Comparison of ENCODE assay signal across 1 cellular context in the genomic region with DNA sequence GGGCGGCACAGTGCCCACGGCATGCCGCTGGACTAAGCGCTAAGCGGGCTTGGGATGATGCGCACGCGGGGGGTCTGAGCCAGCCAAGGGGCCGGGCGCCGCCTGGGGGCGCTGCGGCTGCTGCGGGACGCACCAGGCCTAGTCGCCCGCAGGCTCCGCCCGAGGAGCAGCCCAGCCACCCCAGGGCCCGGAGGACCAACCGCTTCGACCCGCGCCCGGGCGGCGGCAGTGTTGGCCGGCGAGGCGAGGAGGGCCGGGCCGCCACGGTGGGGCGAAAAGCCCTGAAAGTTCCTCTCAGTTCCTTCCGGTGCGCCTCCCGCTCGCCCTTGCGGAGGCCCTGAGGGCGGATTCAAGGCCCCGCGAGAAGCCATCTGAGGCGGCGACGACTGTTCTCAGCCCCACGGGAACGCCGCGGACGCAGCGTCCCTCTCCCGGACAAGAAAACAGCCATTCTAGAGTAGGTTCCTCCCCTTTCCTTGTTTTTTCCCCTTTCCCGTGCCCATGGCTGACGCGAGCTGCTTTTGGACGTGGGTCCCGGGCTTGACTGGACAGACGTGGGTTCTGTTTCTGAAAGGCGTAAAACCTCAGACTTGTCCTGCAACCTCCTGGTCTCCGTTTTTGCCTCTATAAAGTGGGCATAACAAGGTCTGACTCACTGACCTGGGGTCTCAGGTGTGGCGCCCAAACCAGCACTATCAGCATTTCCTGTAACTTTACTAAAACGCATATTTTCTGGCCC.
A peak's percentile ranks its signal among the peaks of the same experiment; 100 is the strongest.
TF ChIP-seq lines count a peak whose summit lies in the region.

A gene with protein sequence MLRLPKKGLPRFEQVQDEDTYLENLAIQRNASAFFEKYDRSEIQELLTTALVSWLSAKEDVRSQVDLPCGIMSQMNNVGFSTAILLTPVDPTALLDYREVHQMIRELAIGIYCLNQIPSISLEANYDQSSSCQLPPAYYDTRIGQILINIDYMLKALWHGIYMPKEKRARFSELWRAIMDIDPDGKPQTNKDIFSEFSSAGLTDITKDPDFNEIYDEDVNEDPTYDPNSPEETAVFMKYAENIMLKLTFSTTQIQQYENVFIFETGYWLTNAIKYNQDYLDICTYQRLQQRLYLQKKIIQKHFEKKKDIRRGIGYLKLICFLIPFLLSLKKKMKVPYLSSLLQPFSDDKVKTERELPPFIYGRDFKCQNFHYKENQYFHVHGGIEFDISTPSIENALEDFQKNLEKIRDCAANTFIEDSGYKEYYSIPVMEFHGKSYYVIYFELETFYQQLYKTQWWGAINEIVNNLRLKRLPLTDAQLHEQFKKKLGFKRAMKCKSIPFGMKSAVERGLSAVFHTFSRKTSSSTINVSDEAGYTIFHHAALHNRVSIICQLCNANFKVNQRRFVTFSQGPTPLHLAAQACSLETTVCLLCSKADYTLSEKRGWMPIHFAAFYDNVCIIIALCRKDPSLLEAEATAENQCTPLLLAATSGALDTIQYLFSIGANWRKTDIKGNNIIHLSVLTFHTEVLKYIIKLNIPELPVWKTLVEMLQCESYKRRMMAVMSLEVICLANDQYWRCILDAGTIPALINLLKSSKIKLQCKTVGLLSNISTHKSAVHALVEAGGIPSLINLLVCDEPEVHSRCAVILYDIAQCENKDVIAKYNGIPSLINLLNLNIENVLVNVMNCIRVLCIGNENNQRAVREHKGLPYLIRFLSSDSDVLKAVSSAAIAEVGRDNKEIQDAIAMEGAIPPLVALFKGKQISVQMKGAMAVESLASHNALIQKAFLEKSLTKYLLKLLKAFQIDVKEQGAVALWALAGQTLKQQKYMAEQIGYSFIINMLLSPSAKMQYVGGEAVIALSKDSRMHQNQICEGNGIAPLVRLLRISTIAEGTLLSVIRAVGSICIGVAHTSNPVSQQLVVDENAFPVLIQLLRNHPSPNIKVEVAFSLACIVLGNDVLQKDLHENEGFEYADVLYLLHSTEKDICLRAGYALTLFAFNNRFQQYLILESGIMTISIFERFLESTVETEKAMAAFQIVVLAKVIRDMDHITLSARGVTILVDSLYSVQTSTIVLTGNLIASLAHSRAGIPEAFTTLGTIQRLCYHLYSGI (N-terminal part only) (plus strand): TSS at position 297 of the 739 bp plus-strand sequence. CDS start 1,821 bp downstream, outside the sequence.

TF ChIP-seq in HepG2, 621 proteins besides CTCF, POLR2A, EP300 and RAD21 (continued from another document and continues in another):
- TF ChIP-seq, protein P1, sequence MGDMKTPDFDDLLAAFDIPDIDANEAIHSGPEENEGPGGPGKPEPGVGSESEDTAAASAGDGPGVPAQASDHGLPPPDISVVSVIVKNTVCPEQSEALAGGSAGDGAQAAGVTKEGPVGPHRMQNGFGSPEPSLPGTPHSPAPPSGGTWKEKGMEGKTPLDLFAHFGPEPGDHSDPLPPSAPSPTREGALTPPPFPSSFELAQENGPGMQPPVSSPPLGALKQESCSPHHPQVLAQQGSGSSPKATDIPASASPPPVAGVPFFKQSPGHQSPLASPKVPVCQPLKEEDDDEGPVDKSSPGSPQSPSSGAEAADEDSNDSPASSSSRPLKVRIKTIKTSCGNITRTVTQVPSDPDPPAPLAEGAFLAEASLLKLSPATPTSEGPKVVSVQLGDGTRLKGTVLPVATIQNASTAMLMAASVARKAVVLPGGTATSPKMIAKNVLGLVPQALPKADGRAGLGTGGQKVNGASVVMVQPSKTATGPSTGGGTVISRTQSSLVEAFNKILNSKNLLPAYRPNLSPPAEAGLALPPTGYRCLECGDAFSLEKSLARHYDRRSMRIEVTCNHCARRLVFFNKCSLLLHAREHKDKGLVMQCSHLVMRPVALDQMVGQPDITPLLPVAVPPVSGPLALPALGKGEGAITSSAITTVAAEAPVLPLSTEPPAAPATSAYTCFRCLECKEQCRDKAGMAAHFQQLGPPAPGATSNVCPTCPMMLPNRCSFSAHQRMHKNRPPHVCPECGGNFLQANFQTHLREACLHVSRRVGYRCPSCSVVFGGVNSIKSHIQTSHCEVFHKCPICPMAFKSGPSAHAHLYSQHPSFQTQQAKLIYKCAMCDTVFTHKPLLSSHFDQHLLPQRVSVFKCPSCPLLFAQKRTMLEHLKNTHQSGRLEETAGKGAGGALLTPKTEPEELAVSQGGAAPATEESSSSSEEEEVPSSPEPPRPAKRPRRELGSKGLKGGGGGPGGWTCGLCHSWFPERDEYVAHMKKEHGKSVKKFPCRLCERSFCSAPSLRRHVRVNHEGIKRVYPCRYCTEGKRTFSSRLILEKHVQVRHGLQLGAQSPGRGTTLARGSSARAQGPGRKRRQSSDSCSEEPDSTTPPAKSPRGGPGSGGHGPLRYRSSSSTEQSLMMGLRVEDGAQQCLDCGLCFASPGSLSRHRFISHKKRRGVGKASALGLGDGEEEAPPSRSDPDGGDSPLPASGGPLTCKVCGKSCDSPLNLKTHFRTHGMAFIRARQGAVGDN (CRISPR knock-in tag; IDR thresholded peaks at IDR 0.05) = peak; percentile 100
- TF ChIP-seq ZNF777 (CRISPR knock-in tag; IDR thresholded peaks at IDR 0.05) (peak; percentile 79), ZNF841 (CRISPR knock-in tag; IDR thresholded peaks at IDR 0.05; ENCODE audit: borderline replicate concordance) (peak; percentile 90; the same call in 1 of the 2 replicates), JUNB (CRISPR knock-in tag; IDR thresholded peaks at IDR 0.05; ENCODE audit: borderline replicate concordance) (no peak; the same call in 1 of the 2 replicates), HNRNPLL (IDR thresholded peaks at IDR 0.05; ENCODE audit: low read depth, low read length, poor library complexity, severe bottlenecking) (peak; percentile 95), NFIC (IDR thresholded peaks at IDR 0.05; ENCODE audit: low read length) (0 out of 2 replicates have a peak, but pooled peaks have one; percentile 29), ZNF746 (CRISPR knock-in tag; IDR thresholded peaks at IDR 0.05) (peak; percentile 82), HNF4G (IDR thresholded peaks at IDR 0.05; ENCODE audit: borderline replicate concordance, low read depth, low read length) (no peak), HNF4G (CRISPR knock-in tag; IDR thresholded peaks at IDR 0.05; ENCODE audit: borderline replicate concordance, low read depth) (peak; percentile 57; the same call in 1 of the 2 replicates), FOSL2 (CRISPR knock-in tag; IDR thresholded peaks at IDR 0.05) (peak; percentile 49), TMF1 (CRISPR knock-in tag; IDR thresholded peaks at IDR 0.05; ENCODE audit: low read depth) (peak; percentile 99), KAT2B (IDR thresholded peaks at IDR 0.05; ENCODE audit: borderline replicate concordance, low read depth, low read length) (no peak), ZNF30 (CRISPR knock-in tag; IDR thresholded peaks at IDR 0.05) (peak; percentile 94; the same call in 1 of the 2 replicates), IRF9 (CRISPR knock-in tag; IDR thresholded peaks at IDR 0.05; ENCODE audit: borderline replicate concordance) (peak; percentile 98; the same call in 1 of the 2 replicates), ZNF275 (CRISPR knock-in tag; IDR thresholded peaks at IDR 0.05; ENCODE audit: borderline replicate concordance) (peak; percentile 64; the same call in 1 of the 2 replicates), ZSCAN21 (CRISPR knock-in tag; IDR thresholded peaks at IDR 0.05; ENCODE audit: borderline replicate concordance) (peak; percentile 98; the same call in 1 of the 2 replicates), SIN3A (IDR thresholded peaks at IDR 0.05; ENCODE audit: borderline replicate concordance, low read depth, low read length) (peak; percentile 70; the same call in 1 of the 2 replicates), HNRNPL (IDR thresholded peaks at IDR 0.05; ENCODE audit: low read depth, low read length) (peak; percentile 64), KAT7 (CRISPR knock-in tag; IDR thresholded peaks at IDR 0.05; ENCODE audit: borderline replicate concordance) (peak; percentile 100; the same call in 1 of the 2 replicates), TFE3 (CRISPR knock-in tag; IDR thresholded peaks at IDR 0.05) (peak; percentile 54; the same call in 1 of the 2 replicates), ZNF749 (CRISPR knock-in tag; IDR thresholded peaks at IDR 0.05; ENCODE audit: borderline replicate concordance) (peak; percentile 99), ZNF619 (CRISPR knock-in tag; IDR thresholded peaks at IDR 0.05) (no peak), ZNF501 (CRISPR knock-in tag; IDR thresholded peaks at IDR 0.05) (peak; percentile 81; the same call in 1 of the 2 replicates), ZNF790 (CRISPR knock-in tag; IDR thresholded peaks at IDR 0.05; ENCODE audit: borderline replicate concordance) (peak; percentile 91; the same call in 1 of the 2 replicates), ZNF768 (CRISPR knock-in tag; IDR thresholded peaks at IDR 0.05) (peak; percentile 89), ZNF773 (CRISPR knock-in tag; IDR thresholded peaks at IDR 0.05; ENCODE audit: borderline replicate concordance) (no peak; the same call in 1 of the 2 replicates), ZNF260 (CRISPR knock-in tag; IDR thresholded peaks at IDR 0.05; ENCODE audit: borderline replicate concordance, low read depth) (no peak), SMAD9 (CRISPR knock-in tag; IDR thresholded peaks at IDR 0.05) (0 out of 2 replicates have a peak, but pooled peaks have one; percentile 70), HDAC2 (CRISPR knock-in tag; IDR thresholded peaks at IDR 0.05) (peak; percentile 75; the same call in 1 of the 2 replicates), GPBP1L1 (CRISPR knock-in tag; IDR thresholded peaks at IDR 0.05) (no peak), DR1 (CRISPR knock-in tag; IDR thresholded peaks at IDR 0.05) (peak; percentile 83), ZNF704 (CRISPR knock-in tag; IDR thresholded peaks at IDR 0.05; ENCODE audit: borderline replicate concordance) (peak; percentile 99), ZNF18 (CRISPR knock-in tag; IDR thresholded peaks at IDR 0.05; ENCODE audit: insufficient replicate concordance) (peak; percentile 92), ZBTB21 (CRISPR knock-in tag; IDR thresholded peaks at IDR 0.05) (no peak)
- TF ChIP-seq, protein P2, sequence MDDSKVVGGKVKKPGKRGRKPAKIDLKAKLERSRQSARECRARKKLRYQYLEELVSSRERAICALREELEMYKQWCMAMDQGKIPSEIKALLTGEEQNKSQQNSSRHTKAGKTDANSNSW (CRISPR knock-in tag; IDR thresholded peaks at IDR 0.05; ENCODE audit: borderline replicate concordance) = peak; percentile 97; the same call in 1 of the 2 replicates
- TF ChIP-seq, protein P3, sequence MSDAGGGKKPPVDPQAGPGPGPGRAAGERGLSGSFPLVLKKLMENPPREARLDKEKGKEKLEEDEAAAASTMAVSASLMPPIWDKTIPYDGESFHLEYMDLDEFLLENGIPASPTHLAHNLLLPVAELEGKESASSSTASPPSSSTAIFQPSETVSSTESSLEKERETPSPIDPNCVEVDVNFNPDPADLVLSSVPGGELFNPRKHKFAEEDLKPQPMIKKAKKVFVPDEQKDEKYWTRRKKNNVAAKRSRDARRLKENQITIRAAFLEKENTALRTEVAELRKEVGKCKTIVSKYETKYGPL (CRISPR knock-in tag; IDR thresholded peaks at IDR 0.05) = no peak
